Comparison of ENCODE assay signal across 8 cellular contexts in the genomic region with DNA sequence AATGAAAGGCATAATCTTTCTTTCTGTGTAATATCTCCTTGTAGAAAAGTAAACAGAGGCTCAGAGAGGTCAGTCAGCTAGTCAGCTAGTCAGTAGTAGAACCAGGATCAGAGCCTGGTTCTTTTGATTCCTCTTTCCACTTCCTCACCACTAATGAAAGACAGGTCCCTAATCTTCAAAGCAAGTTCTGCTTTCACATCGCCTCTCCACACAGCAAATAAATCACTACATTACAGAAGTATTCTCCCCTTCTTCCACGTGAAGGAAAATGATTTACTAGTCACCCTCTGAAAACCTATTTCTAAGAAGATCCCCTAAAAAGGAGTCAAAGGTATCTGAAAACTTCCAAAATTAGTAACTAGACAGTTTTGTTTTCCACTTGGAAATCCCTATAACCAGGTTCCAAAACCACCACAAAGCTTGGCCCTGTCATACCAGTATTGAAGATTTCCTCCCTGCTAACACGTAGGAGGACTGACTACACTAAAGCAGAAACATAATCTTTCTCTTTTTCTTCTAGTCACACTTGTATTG.
DNase-seq lines count a peak whose midpoint lies in the region; ATAC-seq lines count a peak whose summit lies in the region.

No MANE protein-coding gene starts in this region.

- peak; percentile 75 to 99 for DNase-seq in NOMO-1 (lab: John Stamatoyannopoulos, UW; ENCODE audit: unreplicated experiment in 2 of 2)
- DNase-seq in kidney glomerular epithelial cell (lab: John Stamatoyannopoulos, UW), result peak; percentile 40
- DNase-seq in T1000 (lab: John Stamatoyannopoulos, UW), result no peak
- DNase-seq in RPMI8226, result no peak
- no peak for DNase-seq in NCI-H1417 (lab: John Stamatoyannopoulos, UW)
- DNase-seq in AG08395 (ENCODE audit: low spot score), result no peak

- ATAC-seq in GM18867 (IDR thresholded peaks at IDR 0.05; ENCODE audit: unreplicated experiment) (peak; percentile 68), HG02610 (IDR thresholded peaks at IDR 0.05; ENCODE audit: unreplicated experiment) (peak; percentile 89)

Comparison
In these comparisons a context has a peak if more than half of its experiments do, and no peak if none do; other contexts are left out.
1. DNase-seq: peak in NOMO-1 (2 of 2) and kidney glomerular epithelial cell (single experiment); none in T1000 (single experiment), RPMI8226 (single experiment), NCI-H1417 (0 of 3) and AG08395 (single experiment).